ENCODE assay signal across 8 cellular contexts in genomic region chr19:1241417-1242095, GRCh38. TPM values are rescaled to one million over a fixed set of nuclear protein-coding genes. Genes with fewer than 3 reads are reported as not detected.
DNase-seq lines count a peak whose midpoint lies in the region; ATAC-seq and TF ChIP-seq lines count a peak whose summit lies in the region.

TSS of gene ATP5F1D (plus strand) at chr19:1241751. CDS start at chr19:1241851, 100 bp downstream.

- H3K27ac ChIP-seq in AG04450 (ENCODE audit: low read depth, low read length) = peak within 1 kb of the TSS; percentile 57
- H3K27ac ChIP-seq in coronary artery = peak within 1 kb of the TSS; percentile 95 to 97

- H3K27me3 ChIP-seq in AG04450 (ENCODE audit: control insufficient read depth, insufficient read depth, low read length) = no peaks in the 10 kb centered on the region

- H3K9me3 ChIP-seq in AG04450 (ENCODE audit: control insufficient read depth, insufficient read depth, low read length) = no peaks in the 10 kb centered on the region

- H3K36me3 Mint-ChIP-seq in activated CD4-positive, alpha-beta T cell treated with anti-CD3 and anti-CD28 coated beads, Interleukin-2, amount 10 ng/mL, durations not matched to agents 7 days and 5 days (ENCODE audit: low read depth) = peaks cover 11% of the 10 kb centered on the region

- peaks cover 45% of the 10 kb centered on the region for H3K4me1 Mint-ChIP-seq in activated CD4-positive, alpha-beta T cell treated with anti-CD3 and anti-CD28 coated beads, Interleukin-2, amount 10 ng/mL, durations not matched to agents 7 days and 5 days

- peak within 1 kb of the TSS; percentile 92 for H3K27ac Mint-ChIP-seq in activated CD4-positive, alpha-beta T cell treated with anti-CD3 and anti-CD28 coated beads, Interleukin-2, amount 10 ng/mL, durations not matched to agents 7 days and 5 days

- peak within 1 kb of the TSS; percentile 86 for H3K4me3 Mint-ChIP-seq in activated CD4-positive, alpha-beta T cell treated with anti-CD3 and anti-CD28 coated beads, Interleukin-2, amount 10 ng/mL, durations not matched to agents 7 days and 5 days

- ATAC-seq in GM19035 (IDR thresholded peaks at IDR 0.05; ENCODE audit: unreplicated experiment) (peak; percentile 55), HG03521 (IDR thresholded peaks at IDR 0.05; ENCODE audit: unreplicated experiment) (peak; percentile 57), left colon (peak; percentile 62)

- H3K9me3 Mint-ChIP-seq in activated CD4-positive, alpha-beta T cell treated with anti-CD3 and anti-CD28 coated beads, Interleukin-2, amount 10 ng/mL, durations not matched to agents 7 days and 5 days = no peaks in the 10 kb centered on the region

- H3K27me3 Mint-ChIP-seq in activated CD4-positive, alpha-beta T cell treated with anti-CD3 and anti-CD28 coated beads, Interleukin-2, amount 10 ng/mL, durations not matched to agents 7 days and 5 days = peaks cover 20% of the 10 kb centered on the region

- POLR2A ChIA-PET in AG04450 (lab: Yijun Ruan, JAX) = interaction anchor here (0.8 to 2.6 kb wide), 4 partner anchors 12 to 28 kb away, joined by 3 to 42 read pairs (median 5); partner anchors contain the start of gene CIRBP
- POLR2A ChIA-PET in activated CD4-positive, alpha-beta T cell treated with anti-CD3 and anti-CD28 coated beads, Interleukin-2, amount 10 ng/mL, durations not matched to agents 7 days and 5 days (lab: Charles Lee) = interaction anchor here (0.7 to 1.5 kb wide), 3 partner anchors 12 to 49 kb away, joined by 3 to 8 read pairs (median 4); partner anchors contain the start of gene CIRBP

- DNase-seq in AG04450 (ENCODE audit: low read depth, low spot score) (peak; percentile 89), NCI-H69 (lab: John Stamatoyannopoulos, UW) (peak; percentile 97), coronary artery (ENCODE audit: low spot score) (peak; percentile 95), left colon (peak; percentile 95 to 96)
- DNase-seq in activated CD4-positive, alpha-beta T cell treated with anti-CD3 and anti-CD28 coated beads, Interleukin-2, amount 10 ng/mL, durations not matched to agents 7 days and 5 days = peak; percentile 90
- peak; percentile 90 to 95 for DNase-seq in stimulated activated CD4-positive, alpha-beta T cell treated with anti-CD3 and anti-CD28 coated beads, Interleukin-1b, Interleukin-23, amount 100 ng/mL, for 4 hours (ENCODE audit: low read depth in 2 of 2)

- H3K4me3 ChIP-seq in AG04450 (ENCODE audit: low read depth, low read length) (peak within 1 kb of the TSS; percentile 77), coronary artery (peak within 1 kb of the TSS; percentile 98)

- CTCF ChIA-PET in AG04450 (lab: Charles Lee) = interaction anchor here (0.5 to 7.1 kb wide), 9 partner anchors 21 to 221 kb away, joined by 3 to 224 read pairs (median 8); partner anchors contain the start of gene CIRBP
- CTCF ChIA-PET in activated CD4-positive, alpha-beta T cell treated with anti-CD3 and anti-CD28 coated beads, Interleukin-2, amount 10 ng/mL, durations not matched to agents 7 days and 5 days (lab: Charles Lee) = interaction anchor here (1.2 to 7.5 kb wide), 5 partner anchors 16 to 257 kb away, joined by 3 to 299 read pairs (median 6); partner anchors contain the start of genes CIRBP, FAM174C and WDR18

- intact Hi-C loops in left colon (cut with DNase I, micrococcal nuclease) = no loop called here

- no peak for TF ChIP-seq CTCF in AG04450 (IDR thresholded peaks at IDR 0.05; ENCODE audit: low read depth, low read length)
- TF ChIP-seq CTCF in coronary artery (IDR thresholded peaks at IDR 0.05) = no peak

RNA-seq across cellular contexts. Expression of gene ATP5F1D, which starts in this region (rescaled TPM):
- polyA plus RNA-seq in AG04450 (2011; rRNA removed) = 36.4 and 55.1 TPM in 2 replicates
- polyA minus RNA-seq in AG04450 (2011; rRNA and poly(A)+ RNA removed) = 19.4 and 21.4 TPM in 2 replicates
- total RNA-seq in activated CD4-positive, alpha-beta T cell treated with anti-CD3 and anti-CD28 coated beads, Interleukin-2, amount 10 ng/mL, durations not matched to agents 7 days and 5 days = 100 to 1,000 TPM; 151 to 166 TPM
- total RNA-seq in left colon = 100 to 1,000 TPM; 341 to 530 TPM

Comparison
In these comparisons a context has a peak if more than half of its experiments do, and no peak if none do; other contexts are left out.
1. Peak in every context shown above with its lines: DNase-seq, ATAC-seq, H3K4me3 ChIP-seq and H3K27ac ChIP-seq.